Comparison of ENCODE assay signal across 1 cellular context in genomic region chr3:172029425-172030128, GRCh38.
TF ChIP-seq lines count a peak whose summit lies in the region.

No MANE protein-coding gene starts in this region.

TF ChIP-seq in GM12878, 131 proteins besides CTCF, POLR2A, EP300 and RAD21 (continued from another document):
- TF ChIP-seq, protein P1, sequence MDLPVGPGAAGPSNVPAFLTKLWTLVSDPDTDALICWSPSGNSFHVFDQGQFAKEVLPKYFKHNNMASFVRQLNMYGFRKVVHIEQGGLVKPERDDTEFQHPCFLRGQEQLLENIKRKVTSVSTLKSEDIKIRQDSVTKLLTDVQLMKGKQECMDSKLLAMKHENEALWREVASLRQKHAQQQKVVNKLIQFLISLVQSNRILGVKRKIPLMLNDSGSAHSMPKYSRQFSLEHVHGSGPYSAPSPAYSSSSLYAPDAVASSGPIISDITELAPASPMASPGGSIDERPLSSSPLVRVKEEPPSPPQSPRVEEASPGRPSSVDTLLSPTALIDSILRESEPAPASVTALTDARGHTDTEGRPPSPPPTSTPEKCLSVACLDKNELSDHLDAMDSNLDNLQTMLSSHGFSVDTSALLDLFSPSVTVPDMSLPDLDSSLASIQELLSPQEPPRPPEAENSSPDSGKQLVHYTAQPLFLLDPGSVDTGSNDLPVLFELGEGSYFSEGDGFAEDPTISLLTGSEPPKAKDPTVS (IDR thresholded peaks at IDR 0.05; ENCODE audit: low read depth, low read length) = no peak
- TF ChIP-seq SMC3 (IDR thresholded peaks at IDR 0.05; ENCODE audit: borderline replicate concordance, low read length) (no peak), MTA3 (IDR thresholded peaks at IDR 0.05; ENCODE audit: borderline replicate concordance, low read length) (no peak), ZBED1 (IDR thresholded peaks at IDR 0.05; ENCODE audit: borderline replicate concordance) (no peak), SPI1 (IDR thresholded peaks at IDR 0.05; ENCODE audit: borderline replicate concordance, insufficient read depth, low read depth, low read length) (no peak), NFIC (IDR thresholded peaks at IDR 0.05; ENCODE audit: low read depth, low read length) (no peak), ATF3 (IDR thresholded peaks at IDR 0.05; ENCODE audit: borderline replicate concordance, extremely low read depth, low read depth, low read length) (no peak)
TF ChIP-seq in GM12878: peak in this region for 0.
